29 cellular contexts compared by ENCODE assay signal in the genomic region with DNA sequence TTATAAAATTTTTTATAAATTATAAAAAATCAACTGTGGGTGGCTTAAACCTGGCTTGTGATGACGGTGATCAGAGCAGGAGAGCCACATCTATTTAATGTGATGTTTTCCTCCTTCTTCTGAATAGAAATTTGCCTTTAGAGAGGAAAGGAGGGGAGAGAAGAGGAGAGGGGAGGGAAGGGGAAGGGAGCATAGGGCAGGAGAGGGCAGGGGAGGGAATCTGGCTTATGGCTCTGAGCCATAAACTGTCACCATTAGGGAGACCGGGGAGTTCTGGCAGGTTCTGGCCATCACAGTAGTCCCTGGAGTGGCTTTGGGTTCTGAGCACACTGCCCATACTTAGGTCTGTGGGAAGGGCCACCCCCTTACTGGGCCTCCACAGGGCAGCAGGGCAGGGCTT.
"Had no signal": no experiment of that assay in that cellular context is flagged by ENCODE, and none has a peak within 500 bp of the region (broad histone marks: within the 10 kb centered on the region; RNA-seq: fewer than 3 reads in every experiment).

No MANE protein-coding gene starts in this region.

- H3K9me3 Mint-ChIP-seq: natural killer cell; neural progenitor cell; stimulated activated effector memory CD8-positive, alpha-beta T cell treated with anti-CD3 and anti-CD28 coated beads, Interleukin-12 subunit alpha, Interleukin-12 subunit beta, amount 100 ng/mL, for 72 hours; stimulated activated naive CD8-positive, alpha-beta T cell treated with anti-CD3 and anti-CD28 coated beads, Interleukin-15, Interleukin-2, amounts not matched to agents 100 ng/mL and 50 ng/mL, for 24 hours had no signal

- DNase-seq: naive thymus-derived CD4-positive, alpha-beta T cell; natural killer cell; nucleus accumbens; ovary; posterior cingulate gyrus; psoas muscle; right lobe of liver; sigmoid colon; small intestine; stimulated activated CD4-positive, alpha-beta T cell treated with anti-CD3 and anti-CD28 coated beads, Interleukin-15, amount 100 ng/mL, for 24 hours; stimulated activated CD4-positive, alpha-beta T cell treated with anti-CD3 and anti-CD28 coated beads, Interleukin-2, amount 100 ng/mL, for 24 hours; stimulated activated CD4-positive, alpha-beta T cell treated with anti-CD3 and anti-CD28 coated beads, Interleukin-2, amount 100 ng/mL, for 48 hours; stimulated activated CD4-positive, alpha-beta T cell treated with anti-CD3 and anti-CD28 coated beads, Interleukin-4, amount 100 ng/mL, for 24 hours; stimulated activated naive CD4-positive, alpha-beta T cell treated with Interleukin-2 at 50 U/mL for 16 hours; stomach; thyroid gland; trophoblast cell; upper lobe of left lung had no signal

- H2AFZ ChIP-seq: neural progenitor cell, parathyroid adenoma had no signal

- H3K36me3 ChIP-seq: neural progenitor cell, neutrophil, ovary, right lobe of liver, stomach, thoracic aorta, thyroid gland, tibial nerve, upper lobe of left lung, vagina had no signal

- H3K4me3 Mint-ChIP-seq: naive thymus-derived CD4-positive, alpha-beta T cell; natural killer cell; nephron; neural progenitor cell; stimulated activated effector memory CD8-positive, alpha-beta T cell treated with anti-CD3 and anti-CD28 coated beads, Interleukin-12 subunit alpha, Interleukin-12 subunit beta, amount 100 ng/mL, for 72 hours; stimulated activated naive CD8-positive, alpha-beta T cell treated with anti-CD3 and anti-CD28 coated beads, Interleukin-15, Interleukin-2, amounts not matched to agents 100 ng/mL and 50 ng/mL, for 24 hours had no signal

- H3K4me3 ChIP-seq: neural progenitor cell, ovary, psoas muscle, right lobe of liver, sigmoid colon, stomach, thoracic aorta, thyroid gland, tibial nerve, upper lobe of left lung, vagina had no signal

- H3K36me3 Mint-ChIP-seq: naive thymus-derived CD4-positive, alpha-beta T cell; natural killer cell; neural progenitor cell; stimulated activated effector memory CD8-positive, alpha-beta T cell treated with anti-CD3 and anti-CD28 coated beads, Interleukin-12 subunit alpha, Interleukin-12 subunit beta, amount 100 ng/mL, for 72 hours had no signal

- H3K4me1 Mint-ChIP-seq: naive thymus-derived CD4-positive, alpha-beta T cell; natural killer cell; nephron; neural progenitor cell; stimulated activated effector memory CD8-positive, alpha-beta T cell treated with anti-CD3 and anti-CD28 coated beads, Interleukin-12 subunit alpha, Interleukin-12 subunit beta, amount 100 ng/mL, for 72 hours had no signal

- H3K9me3 ChIP-seq: neutrophil, ovary, psoas muscle, right lobe of liver, sigmoid colon, thoracic aorta, thyroid gland, upper lobe of left lung, vagina had no signal

- ATAC-seq: naive thymus-derived CD4-positive, alpha-beta T cell; natural killer cell; psoas muscle; right cardiac atrium; right lobe of liver; stimulated activated effector memory CD8-positive, alpha-beta T cell treated with anti-CD3 and anti-CD28 coated beads, Interleukin-12 subunit alpha, Interleukin-12 subunit beta, amount 100 ng/mL, for 72 hours had no signal

- H3K4me1 ChIP-seq: neural progenitor cell, psoas muscle, right lobe of liver, sigmoid colon, stomach, thyroid gland, tibial nerve, upper lobe of left lung, vagina had no signal

- H3K79me2 ChIP-seq: parathyroid adenoma had no signal

- H3K4me2 ChIP-seq: neural progenitor cell had no signal

- H3K27ac Mint-ChIP-seq: naive thymus-derived CD4-positive, alpha-beta T cell; natural killer cell; nephron; neural progenitor cell; progenitor cell of endocrine pancreas; stimulated activated effector memory CD8-positive, alpha-beta T cell treated with anti-CD3 and anti-CD28 coated beads, Interleukin-12 subunit alpha, Interleukin-12 subunit beta, amount 100 ng/mL, for 72 hours; stimulated activated naive CD8-positive, alpha-beta T cell treated with anti-CD3 and anti-CD28 coated beads, Interleukin-15, Interleukin-2, amounts not matched to agents 100 ng/mL and 50 ng/mL, for 24 hours had no signal

- H3K27ac ChIP-seq: neural progenitor cell, neutrophil, ovary, parathyroid adenoma, psoas muscle, right lobe of liver, sigmoid colon, stomach, thoracic aorta, thyroid gland, tibial nerve, upper lobe of left lung, vagina had no signal

- H3K27me3 ChIP-seq: neural progenitor cell, ovary, right lobe of liver, sigmoid colon, thyroid gland, upper lobe of left lung, vagina had no signal
